In genomic region chr6:38160831-38161230, GRCh38 we compare ENCODE assay signal across 1 cellular context.
TF ChIP-seq lines count a peak whose summit lies in the region.

No MANE protein-coding gene starts in this region.

TF ChIP-seq in SK-N-SH, 30 proteins besides CTCF, POLR2A, EP300 and RAD21 (continued from another document):
- no peak for TF ChIP-seq PBX3 (IDR thresholded peaks at IDR 0.05)
